In genomic region chr21:42343556-42343955, GRCh38 we compare ENCODE assay signal across 18 cellular contexts. TPM values are rescaled to one million over a fixed set of nuclear protein-coding genes. Genes with fewer than 3 reads are reported as not detected.
DNase-seq lines count a peak whose midpoint lies in the region; ATAC-seq and TF ChIP-seq lines count a peak whose summit lies in the region.
"Had no signal": no experiment of that assay in that cellular context is flagged by ENCODE, and none has a peak within 500 bp of the region (broad histone marks: within the 10 kb centered on the region; RNA-seq: fewer than 3 reads in every experiment).

No MANE protein-coding gene starts in this region.

- no peak overlapping the region for H3K4me3 Mint-ChIP-seq in endodermal cell
- no peak overlapping the region for H3K4me3 Mint-ChIP-seq in activated naive CD8-positive, alpha-beta T cell treated with anti-CD3 and anti-CD28 coated beads for 36 hours
- H3K4me3 Mint-ChIP-seq: CD14-positive monocyte; CD8-positive, alpha-beta T cell; H9 had no signal

- H3K9me3 ChIP-seq in endodermal cell (ENCODE audit: control insufficient read depth, low read length), result no peaks in the 10 kb centered on the region
- no peaks in the 10 kb centered on the region for H3K9me3 ChIP-seq in spleen
- H3K9me3 ChIP-seq: A549 had no signal

- no peak overlapping the region for H3K9ac ChIP-seq in endodermal cell (ENCODE audit: extremely low read depth, low read length, poor library complexity, severe bottlenecking)

- H3K27me3 Mint-ChIP-seq in endodermal cell (ENCODE audit: insufficient read depth), result no peaks in the 10 kb centered on the region
- no peaks in the 10 kb centered on the region for H3K27me3 Mint-ChIP-seq in activated naive CD8-positive, alpha-beta T cell treated with anti-CD3 and anti-CD28 coated beads for 36 hours

- no peak for ATAC-seq in activated naive CD4-positive, alpha-beta T cell treated with anti-CD3 and anti-CD28 coated beads, Interleukin-2, amount 50 U/mL, for 72 hours
- ATAC-seq: A549; CD8-positive, alpha-beta T cell had no signal

- no peaks in the 10 kb centered on the region for H3K4me1 Mint-ChIP-seq in endodermal cell
- H3K4me1 Mint-ChIP-seq in activated naive CD8-positive, alpha-beta T cell treated with anti-CD3 and anti-CD28 coated beads for 36 hours, result no peaks in the 10 kb centered on the region
- H3K4me1 Mint-ChIP-seq: CD14-positive monocyte had no signal

- H3K9me3 Mint-ChIP-seq in endodermal cell, result no peaks in the 10 kb centered on the region
- no peaks in the 10 kb centered on the region for H3K9me3 Mint-ChIP-seq in activated naive CD8-positive, alpha-beta T cell treated with anti-CD3 and anti-CD28 coated beads for 36 hours
- H3K9me3 Mint-ChIP-seq in activated naive CD4-positive, alpha-beta T cell treated with anti-CD3 and anti-CD28 coated beads, Interleukin-2, amount 50 U/mL, for 72 hours, result no peaks in the 10 kb centered on the region
- H3K9me3 Mint-ChIP-seq: CD14-positive monocyte; CD8-positive, alpha-beta T cell; H9 had no signal

- 93 to 100% methylated on average over 4 to 6 of the region's 6 CpGs for WGBS in endodermal cell (ENCODE audit: insufficient coverage in 1 of 2, insufficient read length in 1 of 2), 2 experiments
- WGBS in spleen, 5 donors, result 79 to 94% (median 85%) methylated on average over 6 of the region's 6 CpGs

- no peaks in the 10 kb centered on the region for H3K36me3 Mint-ChIP-seq in endodermal cell (ENCODE audit: low read depth)
- no peaks in the 10 kb centered on the region for H3K36me3 Mint-ChIP-seq in activated naive CD8-positive, alpha-beta T cell treated with anti-CD3 and anti-CD28 coated beads for 36 hours
- H3K36me3 Mint-ChIP-seq in activated naive CD4-positive, alpha-beta T cell treated with anti-CD3 and anti-CD28 coated beads, Interleukin-2, amount 50 U/mL, for 72 hours, result no peaks in the 10 kb centered on the region
- H3K36me3 Mint-ChIP-seq: CD14-positive monocyte; CD8-positive, alpha-beta T cell had no signal

- peaks cover 3% of the 10 kb centered on the region for H3K4me1 ChIP-seq in endodermal cell (ENCODE audit: control insufficient read depth, insufficient read depth, low read length)
- H3K4me1 ChIP-seq in spleen, result peaks cover 0 to under 1% (median 0%) of the 10 kb centered on the region in 6 donors
- H3K4me1 ChIP-seq: A549 had no signal

- TF ChIP-seq POLR2A in spleen (IDR thresholded peaks at IDR 0.05), result no peak

- peak; percentile 54 for DNase-seq in activated effector memory CD4-positive, alpha-beta T cell treated with anti-CD3 and anti-CD28 coated beads, Interleukin-2, amount 50 U/mL, for 16 hours
- no peak for DNase-seq in activated effector memory CD4-positive, alpha-beta T cell treated with Interleukin-2 at 50 U/mL for 16 hours
- DNase-seq in endodermal cell (peak; percentile 22), spleen (peak; percentile 30), AG08396 (ENCODE audit: low spot score) (no peak)
- DNase-seq in activated naive CD8-positive, alpha-beta T cell treated with anti-CD3 and anti-CD28 coated beads for 36 hours, result no peak
- no peak for DNase-seq in activated naive CD4-positive, alpha-beta T cell treated with anti-CD3 and anti-CD28 coated beads, Interleukin-2, amount 50 U/mL, for 72 hours (ENCODE audit: low spot score in 2 of 2)
- DNase-seq: COR-L47, DMS153, DMS79 treated with DMSO at 0.1 percent for 48 hours, EL, GOT3 had no signal

- H3K36me3 ChIP-seq in endodermal cell (ENCODE audit: control insufficient read depth, insufficient read depth, low read length), result no peaks in the 10 kb centered on the region
- H3K36me3 ChIP-seq in spleen, result no peaks in the 10 kb centered on the region

- H3K27ac ChIP-seq in endodermal cell (ENCODE audit: low read depth, low read length) (no peak overlapping the region), spleen (no peak overlapping the region)
- H3K27ac ChIP-seq: A549 had no signal

- H3K4me3 ChIP-seq in endodermal cell (ENCODE audit: low read length) (no peak overlapping the region), spleen (no peak overlapping the region)
- H3K4me3 ChIP-seq: A549 had no signal

- H3K27ac Mint-ChIP-seq in endodermal cell, result no peak overlapping the region
- no peak overlapping the region for H3K27ac Mint-ChIP-seq in activated naive CD8-positive, alpha-beta T cell treated with anti-CD3 and anti-CD28 coated beads for 36 hours
- H3K27ac Mint-ChIP-seq in activated naive CD4-positive, alpha-beta T cell treated with anti-CD3 and anti-CD28 coated beads, Interleukin-2, amount 50 U/mL, for 72 hours, result no peak overlapping the region
- H3K27ac Mint-ChIP-seq: CD14-positive monocyte; CD8-positive, alpha-beta T cell had no signal

- intact Hi-C loops in spleen (cut with DNase I; ENCODE audit: low total_unique reads), result no loop called here

- TF ChIP-seq CTCF in endodermal cell (conservative IDR thresholded peaks at IDR 0.05) (no peak), spleen (IDR thresholded peaks at IDR 0.05 in 8 of 11, conservative IDR thresholded peaks at IDR 0.05 in 3 of 11) (no peak)

- H3K27me3 ChIP-seq in endodermal cell (ENCODE audit: control insufficient read depth, insufficient read depth, low read length, poor library complexity, severe bottlenecking) (no peaks in the 10 kb centered on the region), spleen (replicated peaks in 1 of 7) (peaks cover 0 to 25% (median 0%) of the 10 kb centered on the region in 7 donors)

RNA-seq across cellular contexts. Expression of gene TFF2, which starts 7.2 kb away (rescaled TPM):
- total RNA-seq in endodermal cell, result not detected
- not detected for polyA plus RNA-seq in endodermal cell (2013, experiment 1 of 2)
- not detected for polyA plus RNA-seq in endodermal cell (2013, experiment 2 of 2)
- total RNA-seq in spleen, result not detected
- under 1 TPM in 1 of 3 donors, not detected in 2; 0.14 TPM for polyA plus RNA-seq in spleen
- total RNA-seq in activated naive CD8-positive, alpha-beta T cell treated with anti-CD3 and anti-CD28 coated beads for 36 hours, result not detected
- not detected for total RNA-seq in activated naive CD4-positive, alpha-beta T cell treated with anti-CD3 and anti-CD28 coated beads, Interleukin-2, amount 50 U/mL, for 72 hours
- total RNA-seq: CD8-positive, alpha-beta T cell; H9 had no signal
- polyA plus RNA-seq: A549, AG04450, BJ, CD14-positive monocyte had no signal

RNA-seq across cellular contexts. Expression of gene TFF1, which starts 22.8 kb away (rescaled TPM):
- 1 to 10 TPM; 1.6 to 3.7 TPM for total RNA-seq in endodermal cell
- polyA plus RNA-seq in endodermal cell (2013, experiment 1 of 2), result 1.5 TPM
- 3.2 TPM for polyA plus RNA-seq in endodermal cell (2013, experiment 2 of 2)
- not detected for total RNA-seq in spleen
- not detected for polyA plus RNA-seq in spleen
- total RNA-seq in activated naive CD8-positive, alpha-beta T cell treated with anti-CD3 and anti-CD28 coated beads for 36 hours, result not detected
- not detected for total RNA-seq in activated naive CD4-positive, alpha-beta T cell treated with anti-CD3 and anti-CD28 coated beads, Interleukin-2, amount 50 U/mL, for 72 hours
- total RNA-seq: CD8-positive, alpha-beta T cell; H9 had no signal
- polyA plus RNA-seq: AG04450, BJ, CD14-positive monocyte had no signal

RNA-seq across cellular contexts. Expression of gene TFF3, which starts 28.3 kb away (rescaled TPM):
- total RNA-seq in endodermal cell (1 to 10 TPM in 1 of 2 donors, not detected in 1; 5.5 TPM), spleen (100 to 1,000 TPM in 2 of 7 donors, 10 to 100 TPM in 5; 38.1 to 123 (median 72.9) TPM)
- polyA plus RNA-seq in endodermal cell (2013, experiment 1 of 2), result 1.2 TPM
- 1.7 TPM for polyA plus RNA-seq in endodermal cell (2013, experiment 2 of 2)
- 10 to 100 TPM; 28.9 to 77.8 (median 48.3) TPM for polyA plus RNA-seq in spleen
- total RNA-seq in activated naive CD8-positive, alpha-beta T cell treated with anti-CD3 and anti-CD28 coated beads for 36 hours, result not detected
- not detected for total RNA-seq in activated naive CD4-positive, alpha-beta T cell treated with anti-CD3 and anti-CD28 coated beads, Interleukin-2, amount 50 U/mL, for 72 hours
- total RNA-seq: CD8-positive, alpha-beta T cell had no signal
- polyA plus RNA-seq: AG04450, BJ, CD14-positive monocyte had no signal

RNA-seq across cellular contexts. Expression of gene TMPRSS3, which starts 52.3 kb away (rescaled TPM):
- total RNA-seq in endodermal cell, result not detected
- polyA plus RNA-seq in endodermal cell (2013, experiment 1 of 2), result not detected
- polyA plus RNA-seq in endodermal cell (2013, experiment 2 of 2), result not detected
- total RNA-seq in spleen, result 1 to 10 TPM in 2 of 7 donors, under 1 TPM in 4, not detected in 1; 0.51 to 6.0 (median 0.78) TPM
- under 1 TPM; 0.22 to 0.32 (median 0.24) TPM for polyA plus RNA-seq in spleen
- 10 to 100 TPM; 49.1 to 50.7 TPM for total RNA-seq in activated naive CD8-positive, alpha-beta T cell treated with anti-CD3 and anti-CD28 coated beads for 36 hours
- total RNA-seq in activated naive CD4-positive, alpha-beta T cell treated with anti-CD3 and anti-CD28 coated beads, Interleukin-2, amount 50 U/mL, for 72 hours, result 10 to 100 TPM in 1 of 2 donors, 1 to 10 TPM in 1; 9.8 to 68.6 TPM
- polyA plus RNA-seq: AG04450, BJ had no signal

Comparison
In these comparisons a context has a peak if more than half of its experiments do, and no peak if none do; other contexts are left out.
1. DNase-seq: peak in activated effector memory CD4-positive, alpha-beta T cell treated with anti-CD3 and anti-CD28 coated beads, Interleukin-2, amount 50 U/mL, for 16 hours (single experiment), endodermal cell (single experiment) and spleen (single experiment); none in activated effector memory CD4-positive, alpha-beta T cell treated with Interleukin-2 at 50 U/mL for 16 hours (single experiment), activated naive CD8-positive, alpha-beta T cell treated with anti-CD3 and anti-CD28 coated beads for 36 hours (single experiment), activated naive CD4-positive, alpha-beta T cell treated with anti-CD3 and anti-CD28 coated beads, Interleukin-2, amount 50 U/mL, for 72 hours (0 of 2) and AG08396 (single experiment).
2. RNA of gene TFF3, which starts 28.3 kb away (total RNA-seq): 38.1 to 123 TPM in spleen; 5.5 TPM in endodermal cell, not detected in activated naive CD8-positive, alpha-beta T cell treated with anti-CD3 and anti-CD28 coated beads for 36 hours and not detected in activated naive CD4-positive, alpha-beta T cell treated with anti-CD3 and anti-CD28 coated beads, Interleukin-2, amount 50 U/mL, for 72 hours; every median in the first group is over 4 times any median in the second.